In the genomic region with DNA sequence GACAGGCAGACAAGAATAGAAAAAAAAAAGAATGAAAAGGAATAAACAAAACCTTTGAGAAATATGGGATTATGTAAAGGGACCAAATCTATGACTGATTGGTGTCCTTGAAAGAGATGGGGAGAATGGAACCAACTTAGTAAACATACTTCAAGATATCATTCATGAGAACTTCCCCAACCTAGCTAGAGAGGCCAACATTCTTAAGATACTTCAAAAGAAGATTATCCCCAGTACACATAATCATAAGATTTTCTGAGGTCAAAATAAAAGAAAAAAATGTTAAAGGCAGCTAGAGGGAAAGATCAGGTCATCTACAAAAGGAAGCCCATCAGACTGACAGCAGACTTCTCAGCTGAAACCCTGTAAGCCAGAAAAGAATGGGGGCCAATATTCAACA, we compare ENCODE assay signal across 24 cellular contexts.
"Had no signal": no experiment of that assay in that cellular context is flagged by ENCODE, and none has a peak within 500 bp of the region (broad histone marks: within the 10 kb centered on the region; RNA-seq: fewer than 3 reads in every experiment).

No MANE protein-coding gene starts in this region.

- FAIRE-seq: endometrium, endothelial cell of umbilical vein had no signal

- H3K36me3 ChIP-seq: colonic mucosa had no signal

- H3K4me3 ChIP-seq: body of pancreas, colonic mucosa, esophagus squamous epithelium, gastroesophageal sphincter had no signal

- H3K9me3 ChIP-seq: body of pancreas, colonic mucosa, esophagus squamous epithelium, gastroesophageal sphincter had no signal

- H3K27ac ChIP-seq: body of pancreas, colonic mucosa, epithelial cell of prostate, esophagus squamous epithelium, gastroesophageal sphincter had no signal

- H3K4me1 ChIP-seq: body of pancreas, colonic mucosa had no signal

- DNase-seq: activated CD4-positive, alpha-beta memory T cell treated with anti-CD3 and anti-CD28 coated beads, Interleukin-2, amount 10 ng/mL, durations not matched to agents 7 days and 5 days; activated CD4-positive, alpha-beta T cell treated with anti-CD3 and anti-CD28 coated beads for 1 hour; activated CD4-positive, alpha-beta T cell treated with anti-CD3 and anti-CD28 coated beads for 4 hours; activated CD4-positive, alpha-beta T cell treated with anti-CD3 and anti-CD28 coated beads, Interleukin-2, amount 10 ng/mL, durations not matched to agents 7 days and 5 days; activated CD4-positive, alpha-beta T cell treated with anti-CD3 and anti-CD28 coated beads, Interleukin-2, amount 50 U/mL, for 4 hours; activated effector memory CD4-positive, alpha-beta T cell treated with Interleukin-2 at 50 U/mL for 16 hours; activated gamma-delta T cell treated with Interleukin-2 at 50 U/mL for 16 hours; activated naive CD4-positive, alpha-beta T cell treated with anti-CD3 and anti-CD28 coated beads, Interleukin-2, amount 50 U/mL, for 16 hours; activated naive CD4-positive, alpha-beta T cell treated with Interleukin-2 at 50 U/mL for 16 hours; activated T-cell treated with anti-CD3 and anti-CD28 coated beads, Interleukin-2, amount 50 U/mL, for 4 hours; amygdala; aorta; body of pancreas; caudate nucleus; colonic mucosa; effector CD8-positive, alpha-beta T cell; esophagus squamous epithelium; foreskin melanocyte; T-helper 2 cell had no signal

- ATAC-seq: activated T-cell treated with anti-CD3 and anti-CD28 coated beads, Interleukin-2, amount 50 U/mL, for 4 hours; activated T-helper 17 cell treated with anti-CD3 and anti-CD28 coated beads, Interleukin-2, amount 50 U/mL, for 72 hours; body of pancreas; gastroesophageal sphincter had no signal

- H3K27me3 ChIP-seq: body of pancreas, colonic mucosa, esophagus squamous epithelium, gastroesophageal sphincter had no signal
